ENCODE assay signal across 11 cellular contexts in genomic region chr2:177229448-177230242, GRCh38. TPM values are rescaled to one million over a fixed set of nuclear protein-coding genes. Genes with fewer than 3 reads are reported as not detected.
DNase-seq lines count a peak whose midpoint lies in the region; ATAC-seq and TF ChIP-seq lines count a peak whose summit lies in the region.
"Had no signal": no experiment of that assay in that cellular context is flagged by ENCODE, and none has a peak within 500 bp of the region (broad histone marks: within the 10 kb centered on the region; RNA-seq: fewer than 3 reads in every experiment).

No MANE protein-coding gene starts in this region.

- peaks cover 63% of the 10 kb centered on the region for H3K4me1 ChIP-seq in Karpas-422 (ENCODE audit: low read length)
- H3K4me1 ChIP-seq in Peyer's patch, result peaks cover 0 to 12% (median 0%) of the 10 kb centered on the region in 4 donors

- H3K9me3 Mint-ChIP-seq in chondrocyte (ENCODE audit: low read depth) (no peaks in the 10 kb centered on the region), osteocyte (ENCODE audit: unreplicated experiment) (no peaks in the 10 kb centered on the region)

- no peak overlapping the region for H2AFZ ChIP-seq in Karpas-422 (ENCODE audit: low read length)

- TF ChIP-seq CTCF in chondrocyte (IDR thresholded peaks at IDR 0.05) (no peak), osteocyte (IDR thresholded peaks at IDR 0.05) (no peak), Peyer's patch (IDR thresholded peaks at IDR 0.05) (no peak)

- H3K27me3 ChIP-seq in Karpas-422 (ENCODE audit: low read length) (no peaks in the 10 kb centered on the region), Peyer's patch (no peaks in the 10 kb centered on the region)

- H4K20me1 ChIP-seq in Karpas-422 (ENCODE audit: insufficient read depth, low read depth, low read length), result peaks cover 4% of the 10 kb centered on the region; the same call in 1 of the 2 replicates

- peak overlapping the region; percentile 19 for H3K27ac Mint-ChIP-seq in chondrocyte (ENCODE audit: unreplicated experiment)
- H3K27ac Mint-ChIP-seq in osteocyte (ENCODE audit: unreplicated experiment), result peak overlapping the region; percentile 65

- no peaks in the 10 kb centered on the region for H3K27me3 Mint-ChIP-seq in chondrocyte (ENCODE audit: low read depth)
- H3K27me3 Mint-ChIP-seq in osteocyte (ENCODE audit: unreplicated experiment), result no peaks in the 10 kb centered on the region

- H3K9me3 ChIP-seq in Karpas-422 (ENCODE audit: low read length) (no peaks in the 10 kb centered on the region), Peyer's patch (no peaks in the 10 kb centered on the region)
- H3K9me3 ChIP-seq: lower lobe of right lung had no signal

- H3K27ac ChIP-seq in Karpas-422 (ENCODE audit: low read length) (peak overlapping the region; percentile 95), Peyer's patch (peak overlapping the region in 1 of 4 donors; percentile 20)
- H3K27ac ChIP-seq: lower lobe of right lung had no signal

- no peak overlapping the region for H3K9ac ChIP-seq in Karpas-422 (ENCODE audit: low read length)

- ATAC-seq in activated CD4-positive, CD25-positive, alpha-beta regulatory T cell treated with anti-CD3 and anti-CD28 coated beads, Interleukin-2, amount 50 U/mL, for 24 hours, result peak; percentile 39 to 60

- H3K9me2 ChIP-seq in Karpas-422 (replicated peaks; ENCODE audit: insufficient read depth, low read length), result no peaks in the 10 kb centered on the region

- H3K4me3 ChIP-seq in Karpas-422 (ENCODE audit: low read length), result no peak overlapping the region
- H3K4me3 ChIP-seq in Peyer's patch, result no peak overlapping the region
- H3K4me3 ChIP-seq: lower lobe of right lung had no signal

- TF ChIP-seq POLR2A in Peyer's patch (IDR thresholded peaks at IDR 0.05), result no peak

- H3K4me1 Mint-ChIP-seq in chondrocyte (ENCODE audit: low read depth) (peaks cover 32% of the 10 kb centered on the region), osteocyte (ENCODE audit: unreplicated experiment) (peaks cover 10% of the 10 kb centered on the region)

- DNase-seq in activated CD4-positive, CD25-positive, alpha-beta regulatory T cell (lab: John Stamatoyannopoulos, UW), result no peak
- DNase-seq in Karpas-422 (peak; percentile 30), chondrocyte (ENCODE audit: low spot score) (no peak), osteocyte (ENCODE audit: extremely low spot score, unreplicated experiment) (no peak), COR-L47 (lab: John Stamatoyannopoulos, UW) (no peak), SK-N-DZ (ENCODE audit: low spot score) (no peak), Peyer's patch (no peak)
- DNase-seq: activated CD4-positive, CD25-positive, alpha-beta regulatory T cell treated with anti-CD3 and anti-CD28 coated beads, Interleukin-2, amount 50 U/mL, for 72 hours; lower lobe of right lung; NCI-H146 had no signal

- peaks cover 27% of the 10 kb centered on the region for H3K79me2 ChIP-seq in Karpas-422 (ENCODE audit: low read length)

- no peak overlapping the region for H3K4me3 Mint-ChIP-seq in chondrocyte (ENCODE audit: unreplicated experiment)
- no peak overlapping the region for H3K4me3 Mint-ChIP-seq in osteocyte (ENCODE audit: unreplicated experiment)

- no peak overlapping the region for H3K4me2 ChIP-seq in Karpas-422 (ENCODE audit: low read depth, low read length, poor library complexity, severe bottlenecking)

- peaks cover 59% of the 10 kb centered on the region for H3K36me3 ChIP-seq in Karpas-422 (ENCODE audit: insufficient read depth, low read length)
- H3K36me3 ChIP-seq in Peyer's patch, result peaks cover 0 to 49% (median 0%) of the 10 kb centered on the region in 3 donors

- H3K36me3 Mint-ChIP-seq in chondrocyte (ENCODE audit: low read depth) (peaks cover 28% of the 10 kb centered on the region), osteocyte (ENCODE audit: unreplicated experiment) (peaks cover 54% of the 10 kb centered on the region)

RNA-seq across cellular contexts. Expression of gene HNRNPA3, which starts 17.1 kb away (rescaled TPM):
- total RNA-seq in Karpas-422 (2014; rRNA removed; shearing (Covaris generic); ENCODE audit: low replicate concordance), result 51.7 and 62.7 TPM in 2 replicates
- 98.0 to 153 TPM (median 106 TPM) in 3 replicates for total RNA-seq in chondrocyte
- total RNA-seq in osteocyte, result 127 and 136 TPM in 2 replicates
- polyA plus RNA-seq in SK-N-DZ (2014; cell fraction: cytosol; rRNA removed), result 86.1 and 98.5 TPM in 2 replicates
- polyA plus RNA-seq in SK-N-DZ (2014; cell fraction: nucleus; rRNA removed), result 72.0 and 185 TPM in 2 replicates
- total RNA-seq in Peyer's patch, result 100 to 1,000 TPM in 1 of 4 donors, 10 to 100 TPM in 3; 40.8 to 112 (median 60.5) TPM

RNA-seq across cellular contexts. Expression of gene NFE2L2, which starts 34.9 kb away (rescaled TPM):
- total RNA-seq in Karpas-422 (2014; rRNA removed; shearing (Covaris generic); ENCODE audit: low replicate concordance), result 33.1 and 66.7 TPM in 2 replicates
- 65.7 to 88.2 TPM (median 86.8 TPM) in 3 replicates for total RNA-seq in chondrocyte
- 98.4 and 100 TPM in 2 replicates for total RNA-seq in osteocyte
- polyA plus RNA-seq in SK-N-DZ (2014; cell fraction: cytosol; rRNA removed), result 25.8 and 33.2 TPM in 2 replicates
- polyA plus RNA-seq in SK-N-DZ (2014; cell fraction: nucleus; rRNA removed), result 27.5 and 49.4 TPM in 2 replicates
- total RNA-seq in Peyer's patch, result 100 to 1,000 TPM in 2 of 4 donors, 10 to 100 TPM in 2; 85.3 to 162 (median 108) TPM
